ENCODE assay signal across 8 cellular contexts in genomic region chrX:69028006-69028760, GRCh38.
DNase-seq lines count a peak whose midpoint lies in the region; ATAC-seq and TF ChIP-seq lines count a peak whose summit lies in the region.

No MANE protein-coding gene starts in this region.

- H3K36me3 Mint-ChIP-seq in chondrocyte (ENCODE audit: low read depth), result no peaks in the 10 kb centered on the region
- no peaks in the 10 kb centered on the region for H3K36me3 Mint-ChIP-seq in T-helper 2 cell treated with Interferon-gamma antibody and Interleukin-4, amounts not matched to agents 5 μg/mL and 100 μg/mL, for 36 hours (ENCODE audit: low read depth)

- DNase-seq in CD1c-positive myeloid dendritic cell (ENCODE audit: extremely low spot score) (peak; percentile 30), chondrocyte (ENCODE audit: low spot score) (no peak), left lobe of liver (ENCODE audit: low spot score) (no peak)
- DNase-seq in T-helper 2 cell treated with Interferon-gamma antibody and Interleukin-4, amounts not matched to agents 5 μg/mL and 100 μg/mL, for 36 hours (ENCODE audit: low spot score), result no peak
- no peak for DNase-seq in activated CD4-positive, alpha-beta T cell treated with anti-CD3 and anti-CD28 coated beads for 48 hours

- peak; percentile 80 for ATAC-seq in GM19463 (IDR thresholded peaks at IDR 0.05; ENCODE audit: unreplicated experiment)
- peak; percentile 96 for ATAC-seq in HG03175 (IDR thresholded peaks at IDR 0.05; ENCODE audit: unreplicated experiment)
- no peak for ATAC-seq in activated CD4-positive, CD25-positive, alpha-beta regulatory T cell treated with anti-CD3 and anti-CD28 coated beads, Interleukin-2, amount 50 U/mL, for 24 hours
- no peak for ATAC-seq in left lobe of liver

- H3K4me3 Mint-ChIP-seq in chondrocyte (ENCODE audit: unreplicated experiment), result no peak overlapping the region
- no peak overlapping the region for H3K4me3 Mint-ChIP-seq in T-helper 2 cell treated with Interferon-gamma antibody and Interleukin-4, amounts not matched to agents 5 μg/mL and 100 μg/mL, for 36 hours

- no peak for TF ChIP-seq CTCF in chondrocyte (IDR thresholded peaks at IDR 0.05)

- H3K4me1 Mint-ChIP-seq in chondrocyte (ENCODE audit: low read depth), result peaks cover 25% of the 10 kb centered on the region
- no peaks in the 10 kb centered on the region for H3K4me1 Mint-ChIP-seq in T-helper 2 cell treated with Interferon-gamma antibody and Interleukin-4, amounts not matched to agents 5 μg/mL and 100 μg/mL, for 36 hours (ENCODE audit: low read depth)

- H3K27me3 Mint-ChIP-seq in chondrocyte (ENCODE audit: low read depth), result no peaks in the 10 kb centered on the region
- H3K27me3 Mint-ChIP-seq in T-helper 2 cell treated with Interferon-gamma antibody and Interleukin-4, amounts not matched to agents 5 μg/mL and 100 μg/mL, for 36 hours (ENCODE audit: low read depth), result no peaks in the 10 kb centered on the region

- peaks cover 12% of the 10 kb centered on the region for H3K9me3 Mint-ChIP-seq in chondrocyte (ENCODE audit: low read depth)
- no peaks in the 10 kb centered on the region for H3K9me3 Mint-ChIP-seq in T-helper 2 cell treated with Interferon-gamma antibody and Interleukin-4, amounts not matched to agents 5 μg/mL and 100 μg/mL, for 36 hours

- H3K27ac Mint-ChIP-seq in chondrocyte (ENCODE audit: unreplicated experiment), result peak overlapping the region; percentile 67
- no peak overlapping the region for H3K27ac Mint-ChIP-seq in T-helper 2 cell treated with Interferon-gamma antibody and Interleukin-4, amounts not matched to agents 5 μg/mL and 100 μg/mL, for 36 hours

Comparison
In these comparisons a context has a peak if more than half of its experiments do, and no peak if none do; other contexts are left out.
1. ATAC-seq: peak in GM19463 (single experiment) and HG03175 (single experiment); none in activated CD4-positive, CD25-positive, alpha-beta regulatory T cell treated with anti-CD3 and anti-CD28 coated beads, Interleukin-2, amount 50 U/mL, for 24 hours (0 of 2) and left lobe of liver (single experiment).